Comparison of ENCODE assay signal across 8 cellular contexts in the genomic region with DNA sequence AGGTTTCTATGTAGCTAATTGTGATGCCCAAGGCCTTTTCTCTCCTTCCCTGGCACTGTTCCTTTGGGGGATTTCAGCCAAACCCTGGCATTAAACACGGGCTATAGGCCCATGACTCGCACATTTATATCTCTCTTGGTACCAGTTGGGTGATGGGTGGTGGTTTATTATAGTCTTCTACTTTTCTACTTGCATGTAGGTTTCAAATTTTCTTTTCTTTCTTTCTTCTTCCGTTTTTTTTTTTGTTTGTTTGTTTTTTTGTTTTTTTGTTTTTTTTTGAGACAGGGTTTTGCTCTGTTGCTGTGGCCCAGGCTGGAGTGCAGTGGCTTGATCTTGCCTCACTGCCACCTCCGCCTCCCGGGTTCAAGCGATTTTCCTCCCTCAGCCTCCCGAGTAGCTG. TPM values are rescaled to one million over a fixed set of nuclear protein-coding genes. Genes with fewer than 3 reads are reported as not detected.
A peak's percentile ranks its signal among the peaks of the same experiment; 100 is the strongest.
DNase-seq lines count a peak whose midpoint lies in the region; ATAC-seq, FAIRE-seq and TF ChIP-seq lines count a peak whose summit lies in the region.

No MANE protein-coding gene starts in this region.

- H3K9me3 Mint-ChIP-seq in T-helper 1 cell treated with Interleukin-12 subunit alpha and Interleukin-12 subunit beta and Interleukin-4 antibody, amounts not matched to agents 30 μg/mL and 1 μg/mL, for 36 hours, result no peaks in the 10 kb centered on the region
- no peaks in the 10 kb centered on the region for H3K9me3 Mint-ChIP-seq in activated CD8-positive, alpha-beta T cell treated with anti-CD3 and anti-CD28 coated beads, Interleukin-2, amount 10 ng/mL, durations not matched to agents 7 days and 5 days (ENCODE audit: insufficient read depth)

- DNase-seq in T-helper 1 cell (no peak), keratinocyte (ENCODE audit: low read depth, low spot score) (no peak), Ammon's horn (ENCODE audit: low spot score) (no peak), DMS153 (lab: John Stamatoyannopoulos, UW) (no peak)
- DNase-seq in activated CD8-positive, alpha-beta T cell treated with anti-CD3 and anti-CD28 coated beads, Interleukin-2, amount 10 ng/mL, durations not matched to agents 7 days and 5 days, result no peak
- no peak for DNase-seq in stimulated activated CD4-positive, alpha-beta T cell treated with anti-CD3 and anti-CD28 coated beads, Interleukin-4, amount 100 ng/mL, for 4 hours

- peak overlapping the region; percentile 30 for H2AFZ ChIP-seq in keratinocyte (ENCODE audit: control insufficient read depth, low read length)

- H3K27ac ChIP-seq in keratinocyte (ENCODE audit: control insufficient read depth, insufficient read depth, low read length), result peak overlapping the region; percentile 70
- H3K27ac ChIP-seq in subcutaneous abdominal adipose tissue (ENCODE audit: low read depth, low read length), result peak overlapping the region; percentile 81

- H3K9me3 ChIP-seq in keratinocyte (ENCODE audit: control insufficient read depth, low read depth, low read length) (no peaks in the 10 kb centered on the region), subcutaneous abdominal adipose tissue (ENCODE audit: control insufficient read depth in 5 of 5, low read length in 5 of 5) (no peaks in the 10 kb centered on the region)

- peaks cover 39% of the 10 kb centered on the region for H3K4me1 Mint-ChIP-seq in T-helper 1 cell treated with Interleukin-12 subunit alpha and Interleukin-12 subunit beta and Interleukin-4 antibody, amounts not matched to agents 30 μg/mL and 1 μg/mL, for 36 hours (ENCODE audit: low read depth)
- H3K4me1 Mint-ChIP-seq in activated CD8-positive, alpha-beta T cell treated with anti-CD3 and anti-CD28 coated beads, Interleukin-2, amount 10 ng/mL, durations not matched to agents 7 days and 5 days (ENCODE audit: low read depth), result peaks cover 55% of the 10 kb centered on the region

- CTCF ChIA-PET in activated CD8-positive, alpha-beta T cell treated with anti-CD3 and anti-CD28 coated beads, Interleukin-2, amount 10 ng/mL, durations not matched to agents 7 days and 5 days (lab: Charles Lee), result interaction anchor here (1.3 to 2.7 kb wide), 7 partner anchors 33 to 178 kb away, joined by 3 to 12 read pairs (median 5); no protein-coding TSS in a partner anchor

- H3K79me2 ChIP-seq in keratinocyte (ENCODE audit: control insufficient read depth, insufficient read depth, low read length), result peaks cover 5% of the 10 kb centered on the region

- POLR2A ChIA-PET in activated CD8-positive, alpha-beta T cell treated with anti-CD3 and anti-CD28 coated beads, Interleukin-2, amount 10 ng/mL, durations not matched to agents 7 days and 5 days (lab: Charles Lee), result interaction anchor here (0.6 to 2.2 kb wide), 5 partner anchors 12 to 274 kb away, joined by 3 to 13 read pairs (median 4); partner anchors contain the start of gene GART

- H3K27ac Mint-ChIP-seq in T-helper 1 cell treated with Interleukin-12 subunit alpha and Interleukin-12 subunit beta and Interleukin-4 antibody, amounts not matched to agents 30 μg/mL and 1 μg/mL, for 36 hours, result peak overlapping the region; percentile 80
- peak overlapping the region; percentile 93 for H3K27ac Mint-ChIP-seq in activated CD8-positive, alpha-beta T cell treated with anti-CD3 and anti-CD28 coated beads, Interleukin-2, amount 10 ng/mL, durations not matched to agents 7 days and 5 days

- H3K27me3 Mint-ChIP-seq in T-helper 1 cell treated with Interleukin-12 subunit alpha and Interleukin-12 subunit beta and Interleukin-4 antibody, amounts not matched to agents 30 μg/mL and 1 μg/mL, for 36 hours (ENCODE audit: low read depth), result no peaks in the 10 kb centered on the region
- H3K27me3 Mint-ChIP-seq in activated CD8-positive, alpha-beta T cell treated with anti-CD3 and anti-CD28 coated beads, Interleukin-2, amount 10 ng/mL, durations not matched to agents 7 days and 5 days (ENCODE audit: low read depth), result no peaks in the 10 kb centered on the region

- no peak for TF ChIP-seq CTCF in keratinocyte (optimal IDR thresholded peaks at IDR 0.05 in 1 of 3, IDR thresholded peaks at IDR 0.05 in 1 of 3, conservative IDR thresholded peaks at IDR 0.05 in 1 of 3; ENCODE audit: extremely low read depth in 1 of 3, insufficient read depth in 2 of 3, low read length in 3 of 3)

- H3K9ac ChIP-seq in keratinocyte (ENCODE audit: control insufficient read depth, extremely low read depth, insufficient read depth, low read length) (peak overlapping the region; percentile 86), subcutaneous abdominal adipose tissue (ENCODE audit: low read length in 5 of 5) (peak overlapping the region; percentile 48 to 90 (median 86))

- peaks cover 50% of the 10 kb centered on the region for H3K36me3 Mint-ChIP-seq in T-helper 1 cell treated with Interleukin-12 subunit alpha and Interleukin-12 subunit beta and Interleukin-4 antibody, amounts not matched to agents 30 μg/mL and 1 μg/mL, for 36 hours (ENCODE audit: low read depth)
- peaks cover 72% of the 10 kb centered on the region for H3K36me3 Mint-ChIP-seq in activated CD8-positive, alpha-beta T cell treated with anti-CD3 and anti-CD28 coated beads, Interleukin-2, amount 10 ng/mL, durations not matched to agents 7 days and 5 days (ENCODE audit: low read depth)

- H3K4me3 ChIP-seq in keratinocyte (ENCODE audit: control insufficient read depth in 2 of 3, extremely low read depth in 1 of 3, insufficient read depth in 2 of 3, low read depth in 1 of 3, low read length in 3 of 3), result peak overlapping the region; percentile 75 to 87 (median 81)
- H3K4me3 ChIP-seq in subcutaneous abdominal adipose tissue (ENCODE audit: low read depth in 1 of 5, low read length in 5 of 5), result peak overlapping the region; percentile 67 to 77 (median 76)

- H3K27me3 ChIP-seq in keratinocyte (ENCODE audit: control insufficient read depth, extremely low read depth, insufficient read depth, low read length), result no peaks in the 10 kb centered on the region
- no peaks in the 10 kb centered on the region for H3K27me3 ChIP-seq in subcutaneous abdominal adipose tissue (ENCODE audit: control insufficient read depth in 5 of 5, insufficient read depth in 4 of 5, low read length in 5 of 5)

- dilution Hi-C loops in keratinocyte (cut with MboI; ENCODE audit: extremely low pct_ligation_motif_present, low sequenced_read_pairs), result no loop called here

- FAIRE-seq in keratinocyte (lab: Jason Lieb, UNC), result no peak

- H3K4me2 ChIP-seq in keratinocyte (ENCODE audit: control insufficient read depth, extremely low read depth, insufficient read depth, low read depth, low read length), result peak overlapping the region; percentile 76

- no peaks in the 10 kb centered on the region for H3K9me1 ChIP-seq in keratinocyte (ENCODE audit: control insufficient read depth, extremely low read depth, insufficient read depth, low read length)

- no peak for ATAC-seq in activated CD8-positive, alpha-beta T cell treated with anti-CD3 and anti-CD28 coated beads, Interleukin-2, amount 10 ng/mL, durations not matched to agents 7 days and 5 days

- H3K36me3 ChIP-seq in keratinocyte (ENCODE audit: control insufficient read depth in 2 of 2, extremely low read depth in 1 of 2, insufficient read depth in 2 of 2, low read length in 2 of 2) (no peaks in the 10 kb centered on the region), subcutaneous abdominal adipose tissue (ENCODE audit: control insufficient read depth in 5 of 5, insufficient read depth in 5 of 5, low read length in 5 of 5) (peaks cover 2 to 45% (median 21%) of the 10 kb centered on the region in 5 donors)

- H3K4me1 ChIP-seq in keratinocyte (ENCODE audit: control insufficient read depth, extremely low read depth, insufficient read depth, low read length), result peaks cover 16% of the 10 kb centered on the region
- peaks cover 2 to 53% (median 36%) of the 10 kb centered on the region in 5 donors for H3K4me1 ChIP-seq in subcutaneous abdominal adipose tissue (ENCODE audit: control insufficient read depth in 5 of 5, insufficient read depth in 5 of 5, low read length in 5 of 5)

- H3K4me3 Mint-ChIP-seq in T-helper 1 cell treated with Interleukin-12 subunit alpha and Interleukin-12 subunit beta and Interleukin-4 antibody, amounts not matched to agents 30 μg/mL and 1 μg/mL, for 36 hours, result peak overlapping the region; percentile 95
- peak overlapping the region; percentile 96 for H3K4me3 Mint-ChIP-seq in activated CD8-positive, alpha-beta T cell treated with anti-CD3 and anti-CD28 coated beads, Interleukin-2, amount 10 ng/mL, durations not matched to agents 7 days and 5 days

- no peaks in the 10 kb centered on the region for H4K20me1 ChIP-seq in keratinocyte (ENCODE audit: control insufficient read depth, extremely low read depth, insufficient read depth, low read length)

RNA-seq across cellular contexts. Expression of gene IL10RB, which starts 1.1 kb away (rescaled TPM):
- 10 to 100 TPM; 37.1 to 44.2 TPM for total RNA-seq in activated CD8-positive, alpha-beta T cell treated with anti-CD3 and anti-CD28 coated beads, Interleukin-2, amount 10 ng/mL, durations not matched to agents 7 days and 5 days
- polyA plus RNA-seq in keratinocyte, result 17.4 to 24.1 TPM (median 19.6 TPM) in 3 replicates
- 15.1 TPM for polyA plus RNA-seq in keratinocyte (2011; ENCODE audit: low read depth)
- 15.8 and 20.4 TPM in 2 replicates for polyA plus RNA-seq in keratinocyte (2011; cell fraction: cytosol; rRNA removed)
- polyA plus RNA-seq in keratinocyte (2011; cell fraction: nucleus; rRNA removed), result 19.2 and 21.4 TPM in 2 replicates
- 15.2 and 16.1 TPM in 2 replicates for polyA plus RNA-seq in keratinocyte (2012; ENCODE audit: low replicate concordance)
- 21.8 to 28.2 TPM (median 24.0 TPM) in 3 replicates for polyA minus RNA-seq in keratinocyte
- 21.7 TPM for polyA minus RNA-seq in keratinocyte (2011; cell fraction: cytosol; rRNA and poly(A)+ RNA removed)
- 10.0 and 14.2 TPM in 2 replicates for polyA minus RNA-seq in keratinocyte (2011; cell fraction: nucleus; rRNA and poly(A)+ RNA removed)

RNA-seq across cellular contexts. Expression of gene IFNAR2, which starts 37.5 kb away (rescaled TPM):
- total RNA-seq in activated CD8-positive, alpha-beta T cell treated with anti-CD3 and anti-CD28 coated beads, Interleukin-2, amount 10 ng/mL, durations not matched to agents 7 days and 5 days, result 10 to 100 TPM; 54.6 to 62.4 TPM
- polyA plus RNA-seq in keratinocyte, result 14.7 to 23.0 TPM (median 15.7 TPM) in 3 replicates
- polyA plus RNA-seq in keratinocyte (2011; ENCODE audit: low read depth), result 1.8 TPM
- 10.0 and 18.7 TPM in 2 replicates for polyA plus RNA-seq in keratinocyte (2011; cell fraction: cytosol; rRNA removed)
- polyA plus RNA-seq in keratinocyte (2011; cell fraction: nucleus; rRNA removed), result 11.3 and 15.1 TPM in 2 replicates
- 3.8 and 10.5 TPM in 2 replicates for polyA plus RNA-seq in keratinocyte (2012; ENCODE audit: low replicate concordance)
- 4.4 to 21.1 TPM (median 5.3 TPM) in 3 replicates for polyA minus RNA-seq in keratinocyte
- 9.8 TPM for polyA minus RNA-seq in keratinocyte (2011; cell fraction: cytosol; rRNA and poly(A)+ RNA removed)
- polyA minus RNA-seq in keratinocyte (2011; cell fraction: nucleus; rRNA and poly(A)+ RNA removed), result 3.9 and 17.3 TPM in 2 replicates

RNA-seq across cellular contexts. Expression of gene IFNAR1, which starts 57.5 kb away (rescaled TPM):
- total RNA-seq in activated CD8-positive, alpha-beta T cell treated with anti-CD3 and anti-CD28 coated beads, Interleukin-2, amount 10 ng/mL, durations not matched to agents 7 days and 5 days, result 10 to 100 TPM; 32.5 to 35.4 TPM
- polyA plus RNA-seq in keratinocyte, result 7.9 to 18.8 TPM (median 12.6 TPM) in 3 replicates
- polyA plus RNA-seq in keratinocyte (2011; ENCODE audit: low read depth), result 14.0 TPM
- polyA plus RNA-seq in keratinocyte (2011; cell fraction: cytosol; rRNA removed), result 8.4 and 14.1 TPM in 2 replicates
- polyA plus RNA-seq in keratinocyte (2011; cell fraction: nucleus; rRNA removed), result 10.0 and 13.0 TPM in 2 replicates
- 17.4 and 24.1 TPM in 2 replicates for polyA plus RNA-seq in keratinocyte (2012; ENCODE audit: low replicate concordance)
- 6.7 to 18.2 TPM (median 15.2 TPM) in 3 replicates for polyA minus RNA-seq in keratinocyte
- 26.3 TPM for polyA minus RNA-seq in keratinocyte (2011; cell fraction: cytosol; rRNA and poly(A)+ RNA removed)
- 12.3 and 22.5 TPM in 2 replicates for polyA minus RNA-seq in keratinocyte (2011; cell fraction: nucleus; rRNA and poly(A)+ RNA removed)
